13 cellular contexts compared by ENCODE assay signal in genomic region chr1:59015708-59016107, GRCh38.
DNase-seq lines count a peak whose midpoint lies in the region; ATAC-seq, FAIRE-seq and TF ChIP-seq lines count a peak whose summit lies in the region.
"Had no signal": no experiment of that assay in that cellular context is flagged by ENCODE, and none has a peak within 500 bp of the region (broad histone marks: within the 10 kb centered on the region; RNA-seq: fewer than 3 reads in every experiment).

No MANE protein-coding gene starts in this region.

- no peaks in the 10 kb centered on the region for H3K9me3 ChIP-seq in OCI-LY3 (ENCODE audit: insufficient read depth, low read length)
- H3K9me3 ChIP-seq in pancreas, result no peaks in the 10 kb centered on the region
- H3K9me3 ChIP-seq: HAP-1, upper lobe of right lung had no signal

- H2AFZ ChIP-seq in OCI-LY3 (ENCODE audit: low read depth, low read length), result no peak overlapping the region

- FAIRE-seq in pancreas (lab: Jason Lieb, UNC), result no peak

- no peaks in the 10 kb centered on the region for H3K27me3 ChIP-seq in OCI-LY3 (ENCODE audit: low read depth, low read length)
- H3K27me3 ChIP-seq in pancreas, result no peaks in the 10 kb centered on the region
- H3K27me3 ChIP-seq: upper lobe of right lung had no signal

- H4K20me1 ChIP-seq in OCI-LY3 (ENCODE audit: insufficient read depth, low read length), result no peaks in the 10 kb centered on the region

- H3K79me2 ChIP-seq in OCI-LY3 (ENCODE audit: low read length), result no peaks in the 10 kb centered on the region

- no peak overlapping the region for H3K9ac ChIP-seq in OCI-LY3 (ENCODE audit: low read length)

- WGBS in pancreas, 2 donors, result 62% methylated on average over 4 of the region's 4 CpGs

- H3K4me3 ChIP-seq in OCI-LY3 (ENCODE audit: low read length) (no peak overlapping the region), epithelial cell of esophagus (ENCODE audit: low read length) (no peak overlapping the region), pancreas (no peak overlapping the region)
- H3K4me3 ChIP-seq: HAP-1, upper lobe of right lung had no signal

- intact Hi-C loops in pancreas (cut with DNase I), result no loop called here

- peak overlapping the region; percentile 98; the same call in 1 of the 2 replicates for H3K27ac ChIP-seq in OCI-LY3 (ENCODE audit: low read length)
- H3K27ac ChIP-seq in pancreas, result no peak overlapping the region
- H3K27ac ChIP-seq: upper lobe of right lung had no signal

- ATAC-seq in omental fat pad (ENCODE audit: low FRiP score), result peak; percentile 48
- no peak for ATAC-seq in HG03432 (IDR thresholded peaks at IDR 0.05; ENCODE audit: unreplicated experiment)
- ATAC-seq in pancreas, result no peak
- ATAC-seq: activated naive CD4-positive, alpha-beta T cell treated with anti-CD3 and anti-CD28 coated beads, Interleukin-2, amount 50 U/mL, for 72 hours; upper lobe of right lung had no signal

- no peak for TF ChIP-seq CTCF in OCI-LY3 (IDR thresholded peaks at IDR 0.05; ENCODE audit: low read depth, low read length)
- TF ChIP-seq CTCF in epithelial cell of esophagus (IDR thresholded peaks at IDR 0.05; ENCODE audit: insufficient read depth, low read depth, low read length, missing control alignments), result no peak
- TF ChIP-seq CTCF in omental fat pad (IDR thresholded peaks at IDR 0.05), result no peak
- no peak for TF ChIP-seq CTCF in pancreas (IDR thresholded peaks at IDR 0.05)

- DNase-seq in ELF-1 (ENCODE audit: low read depth, low spot score) (peak; percentile 17), epithelial cell of esophagus (ENCODE audit: low read depth) (peak; percentile 94), omental fat pad (ENCODE audit: low spot score) (no peak), pons (ENCODE audit: low spot score) (no peak), SK-N-DZ (ENCODE audit: low spot score) (no peak), pancreas (no peak)
- DNase-seq: activated CD4-positive, alpha-beta T cell treated with anti-CD3 and anti-CD28 coated beads for 4 hours; NCI-H187; upper lobe of right lung had no signal

- peaks cover 82% of the 10 kb centered on the region for H3K4me1 ChIP-seq in OCI-LY3 (ENCODE audit: low read length)
- peaks cover 10 to 25% (median 20%) of the 10 kb centered on the region in 3 donors for H3K4me1 ChIP-seq in pancreas

- no peak overlapping the region for H3K4me2 ChIP-seq in OCI-LY3 (ENCODE audit: low read length)

- no peaks in the 10 kb centered on the region for H3K36me3 ChIP-seq in OCI-LY3 (replicated peaks; ENCODE audit: low read depth, low read length)
- H3K36me3 ChIP-seq in pancreas, result no peaks in the 10 kb centered on the region
- H3K36me3 ChIP-seq: HAP-1, upper lobe of right lung had no signal

Comparison
In these comparisons a context has a peak if more than half of its experiments do, and no peak if none do; other contexts are left out.
1. DNase-seq: peak in ELF-1 (single experiment) and epithelial cell of esophagus (single experiment); none in omental fat pad (single experiment), pons (single experiment), SK-N-DZ (single experiment) and pancreas (0 of 6).